In the genomic region with DNA sequence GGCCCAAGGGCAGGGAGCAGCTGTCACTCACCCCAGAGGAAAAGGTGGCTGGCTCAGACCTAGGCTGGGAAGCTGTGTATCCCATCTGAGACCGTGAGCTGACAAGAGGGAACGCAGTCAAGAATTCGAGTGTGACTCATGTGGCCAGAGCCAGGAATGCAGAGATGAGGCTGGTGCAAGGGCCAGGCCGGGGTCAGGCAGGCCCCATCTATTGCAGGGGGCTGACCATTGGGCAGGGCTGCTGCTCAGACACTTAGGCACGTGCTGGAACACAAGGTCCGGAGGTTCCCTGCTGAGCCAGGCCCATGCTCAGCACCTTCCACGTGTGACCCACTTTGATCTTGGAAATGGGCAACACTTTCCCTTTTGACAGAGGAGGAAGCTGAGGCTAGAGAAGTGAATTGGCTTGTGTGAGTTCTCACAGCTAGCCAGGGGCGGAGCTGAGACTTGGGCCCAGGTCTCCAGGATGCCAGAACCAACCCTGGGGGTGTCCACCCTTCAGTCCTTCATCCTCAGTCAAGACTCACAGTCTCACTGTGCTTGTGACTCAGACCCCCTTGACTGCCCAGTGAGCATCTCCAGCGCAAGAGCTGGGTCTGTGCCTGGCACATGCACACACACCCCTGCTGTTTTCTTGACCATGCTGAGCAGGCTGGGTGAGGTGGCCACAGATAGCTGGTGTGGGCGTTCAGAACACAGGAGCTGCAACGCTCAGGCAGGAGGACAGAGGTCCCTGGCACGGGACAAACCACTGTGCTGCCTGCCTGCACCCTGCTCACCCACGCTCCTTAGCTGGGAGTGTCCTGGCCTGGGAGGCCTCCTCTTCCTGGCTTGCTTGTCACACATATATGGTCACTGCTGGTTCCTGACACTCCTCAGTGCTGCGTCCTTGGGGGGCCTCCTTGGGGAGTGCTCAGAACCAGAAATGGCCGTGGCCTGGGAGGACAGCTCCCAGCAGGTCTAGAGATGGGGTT, we compare ENCODE assay signal across 8 cellular contexts. TPM values are rescaled to one million over a fixed set of nuclear protein-coding genes. Genes with fewer than 3 reads are reported as not detected.
A peak's percentile ranks its signal among the peaks of the same experiment; 100 is the strongest.
DNase-seq lines count a peak whose midpoint lies in the region; ATAC-seq and TF ChIP-seq lines count a peak whose summit lies in the region.

No MANE protein-coding gene starts in this region.

- no peak for TF ChIP-seq POLR2A in tibial nerve (IDR thresholded peaks at IDR 0.05)

- peak overlapping the region; percentile 89 for H3K27ac ChIP-seq in brain microvascular endothelial cell
- peak overlapping the region in 3 of 4 donors; percentile 14 to 82 (median 53) for H3K27ac ChIP-seq in tibial nerve

- POLR2A ChIA-PET in activated CD4-positive, alpha-beta memory T cell treated with anti-CD3 and anti-CD28 coated beads, Interleukin-2, amount 10 ng/mL, durations not matched to agents 7 days and 5 days (lab: Charles Lee) = interaction anchor here (1.0 to 2.5 kb wide), 3 partner anchors 12 to 56 kb away, joined by 3 to 12 read pairs (median 4); no protein-coding TSS in a partner anchor
- POLR2A ChIA-PET in activated CD4-positive, alpha-beta memory T cell treated with anti-CD3 and anti-CD28 coated beads for 36 hours (lab: Charles Lee) = no interaction called here

- ATAC-seq in GM18868 (IDR thresholded peaks at IDR 0.05; ENCODE audit: unreplicated experiment) = no peak

- no peak overlapping the region for H3K4me3 Mint-ChIP-seq in activated CD4-positive, alpha-beta memory T cell treated with anti-CD3 and anti-CD28 coated beads, Interleukin-2, amount 10 ng/mL, durations not matched to agents 7 days and 5 days
- no peak overlapping the region for H3K4me3 Mint-ChIP-seq in activated CD4-positive, alpha-beta memory T cell treated with anti-CD3 and anti-CD28 coated beads for 36 hours
- no peak overlapping the region for H3K4me3 Mint-ChIP-seq in activated T-helper 2 cell treated with anti-CD3 and anti-CD28 coated beads, Interferon-gamma antibody, Interleukin-2, Interleukin-4, amounts not matched to agents 10 μg/mL and 5 μg/mL and 100 μg/mL, durations not matched to agents 14 hours and 24 hours and 36 hours (ENCODE audit: low read depth)

- peak overlapping the region; percentile 26 for H3K27ac Mint-ChIP-seq in activated CD4-positive, alpha-beta memory T cell treated with anti-CD3 and anti-CD28 coated beads, Interleukin-2, amount 10 ng/mL, durations not matched to agents 7 days and 5 days
- no peak overlapping the region for H3K27ac Mint-ChIP-seq in activated CD4-positive, alpha-beta memory T cell treated with anti-CD3 and anti-CD28 coated beads for 36 hours
- no peak overlapping the region for H3K27ac Mint-ChIP-seq in activated T-helper 2 cell treated with anti-CD3 and anti-CD28 coated beads, Interferon-gamma antibody, Interleukin-2, Interleukin-4, amounts not matched to agents 10 μg/mL and 5 μg/mL and 100 μg/mL, durations not matched to agents 14 hours and 24 hours and 36 hours

- no peak for TF ChIP-seq CTCF in brain microvascular endothelial cell (IDR thresholded peaks at IDR 0.05; ENCODE audit: low read depth, low read length, missing control alignments)
- no peak for TF ChIP-seq CTCF in tibial nerve (IDR thresholded peaks at IDR 0.05)

- TF ChIP-seq EP300 in tibial nerve (IDR thresholded peaks at IDR 0.05) = no peak

- no peaks in the 10 kb centered on the region for H3K9me3 Mint-ChIP-seq in activated CD4-positive, alpha-beta memory T cell treated with anti-CD3 and anti-CD28 coated beads, Interleukin-2, amount 10 ng/mL, durations not matched to agents 7 days and 5 days
- no peaks in the 10 kb centered on the region for H3K9me3 Mint-ChIP-seq in activated CD4-positive, alpha-beta memory T cell treated with anti-CD3 and anti-CD28 coated beads for 36 hours
- H3K9me3 Mint-ChIP-seq in activated T-helper 2 cell treated with anti-CD3 and anti-CD28 coated beads, Interferon-gamma antibody, Interleukin-2, Interleukin-4, amounts not matched to agents 10 μg/mL and 5 μg/mL and 100 μg/mL, durations not matched to agents 14 hours and 24 hours and 36 hours = no peaks in the 10 kb centered on the region

- H3K36me3 ChIP-seq in brain microvascular endothelial cell (replicated peaks) = peaks cover 52% of the 10 kb centered on the region
- peaks cover 2 to 100% (median 57%) of the 10 kb centered on the region in 3 donors for H3K36me3 ChIP-seq in tibial nerve

- peaks cover 0 to 17% (median 7%) of the 10 kb centered on the region in 4 donors for H3K4me1 ChIP-seq in tibial nerve

- H3K4me1 Mint-ChIP-seq in activated CD4-positive, alpha-beta memory T cell treated with anti-CD3 and anti-CD28 coated beads, Interleukin-2, amount 10 ng/mL, durations not matched to agents 7 days and 5 days = peaks cover 37% of the 10 kb centered on the region
- H3K4me1 Mint-ChIP-seq in activated CD4-positive, alpha-beta memory T cell treated with anti-CD3 and anti-CD28 coated beads for 36 hours (ENCODE audit: low read depth) = peaks cover 18% of the 10 kb centered on the region
- H3K4me1 Mint-ChIP-seq in activated T-helper 2 cell treated with anti-CD3 and anti-CD28 coated beads, Interferon-gamma antibody, Interleukin-2, Interleukin-4, amounts not matched to agents 10 μg/mL and 5 μg/mL and 100 μg/mL, durations not matched to agents 14 hours and 24 hours and 36 hours (ENCODE audit: low read depth) = peaks cover 15% of the 10 kb centered on the region

- DNase-seq in activated CD4-positive, alpha-beta memory T cell treated with anti-CD3 and anti-CD28 coated beads, Interleukin-2, amount 10 ng/mL, durations not matched to agents 7 days and 5 days = no peak
- no peak for DNase-seq in activated CD4-positive, alpha-beta memory T cell treated with anti-CD3 and anti-CD28 coated beads for 36 hours
- DNase-seq in brain microvascular endothelial cell (peak; percentile 85), islet precursor cell (peak; percentile 81), tibial nerve (ENCODE audit: low spot score in 2 of 2) (no peak), NCI-H1105 treated with DMSO at 0.1 percent for 48 hours (lab: John Stamatoyannopoulos, UW) (no peak)
- no peak for DNase-seq in activated T-helper 2 cell treated with anti-CD3 and anti-CD28 coated beads, Interferon-gamma antibody, Interleukin-2, Interleukin-4, amounts not matched to agents 10 μg/mL and 5 μg/mL and 100 μg/mL, durations not matched to agents 14 hours and 24 hours and 36 hours (ENCODE audit: low spot score)

- H3K27me3 Mint-ChIP-seq in activated CD4-positive, alpha-beta memory T cell treated with anti-CD3 and anti-CD28 coated beads, Interleukin-2, amount 10 ng/mL, durations not matched to agents 7 days and 5 days = no peaks in the 10 kb centered on the region
- H3K27me3 Mint-ChIP-seq in activated CD4-positive, alpha-beta memory T cell treated with anti-CD3 and anti-CD28 coated beads for 36 hours = no peaks in the 10 kb centered on the region
- H3K27me3 Mint-ChIP-seq in activated T-helper 2 cell treated with anti-CD3 and anti-CD28 coated beads, Interferon-gamma antibody, Interleukin-2, Interleukin-4, amounts not matched to agents 10 μg/mL and 5 μg/mL and 100 μg/mL, durations not matched to agents 14 hours and 24 hours and 36 hours (ENCODE audit: low read depth) = no peaks in the 10 kb centered on the region

- peaks cover 55% of the 10 kb centered on the region for H3K36me3 Mint-ChIP-seq in activated CD4-positive, alpha-beta memory T cell treated with anti-CD3 and anti-CD28 coated beads, Interleukin-2, amount 10 ng/mL, durations not matched to agents 7 days and 5 days (ENCODE audit: low read depth)
- peaks cover 42% of the 10 kb centered on the region for H3K36me3 Mint-ChIP-seq in activated CD4-positive, alpha-beta memory T cell treated with anti-CD3 and anti-CD28 coated beads for 36 hours
- H3K36me3 Mint-ChIP-seq in activated T-helper 2 cell treated with anti-CD3 and anti-CD28 coated beads, Interferon-gamma antibody, Interleukin-2, Interleukin-4, amounts not matched to agents 10 μg/mL and 5 μg/mL and 100 μg/mL, durations not matched to agents 14 hours and 24 hours and 36 hours (ENCODE audit: low read depth) = peaks cover 86% of the 10 kb centered on the region

- no peak overlapping the region for H3K4me3 ChIP-seq in brain microvascular endothelial cell (ENCODE audit: low read depth, low read length)
- no peak overlapping the region for H3K4me3 ChIP-seq in tibial nerve

- CTCF ChIA-PET in activated CD4-positive, alpha-beta memory T cell treated with anti-CD3 and anti-CD28 coated beads, Interleukin-2, amount 10 ng/mL, durations not matched to agents 7 days and 5 days (lab: Charles Lee) = no interaction called here
- CTCF ChIA-PET in activated CD4-positive, alpha-beta memory T cell treated with anti-CD3 and anti-CD28 coated beads for 36 hours (lab: Charles Lee) = no interaction called here

- in situ Hi-C loops in brain microvascular endothelial cell (cut with HindIII; ENCODE audit: low pct_ligation_motif_present, low sequenced_read_pairs) = no loop called here

- H3K27me3 ChIP-seq in brain microvascular endothelial cell (replicated peaks) = no peaks in the 10 kb centered on the region
- no peaks in the 10 kb centered on the region for H3K27me3 ChIP-seq in tibial nerve

- intact Hi-C loops in activated CD4-positive, alpha-beta memory T cell treated with anti-CD3 and anti-CD28 coated beads for 36 hours (cut with micrococcal nuclease) = loop anchor here (10.0 kb wide), 1 partner anchor 165 kb away; no protein-coding TSS in a partner anchor
- intact Hi-C loops in activated T-helper 2 cell treated with anti-CD3 and anti-CD28 coated beads, Interferon-gamma antibody, Interleukin-2, Interleukin-4, amounts not matched to agents 10 μg/mL and 5 μg/mL and 100 μg/mL, durations not matched to agents 14 hours and 24 hours and 36 hours (cut with micrococcal nuclease) = loop anchor here (2.0 kb wide), 1 partner anchor 17 kb away; no protein-coding TSS in a partner anchor

- H3K9me3 ChIP-seq in tibial nerve = no peaks in the 10 kb centered on the region

- WGBS in tibial nerve, 2 donors = 71 to 77% methylated on average over 9 to 14 of the region's 15 CpGs

RNA-seq across cellular contexts. Expression of gene PPIF, which starts 47.6 kb away (rescaled TPM):
- 10 to 100 TPM; 80.7 to 88.4 TPM for total RNA-seq in activated CD4-positive, alpha-beta memory T cell treated with anti-CD3 and anti-CD28 coated beads, Interleukin-2, amount 10 ng/mL, durations not matched to agents 7 days and 5 days
- total RNA-seq in activated CD4-positive, alpha-beta memory T cell treated with anti-CD3 and anti-CD28 coated beads for 36 hours = 10 to 100 TPM; 87.2 to 94.0 TPM
- total RNA-seq in tibial nerve = 10 to 100 TPM; 16.6 to 36.0 (median 20.6) TPM
- 119 and 120 TPM in 2 replicates for total RNA-seq in activated T-helper 2 cell treated with anti-CD3 and anti-CD28 coated beads, Interferon-gamma antibody, Interleukin-2, Interleukin-4, amounts not matched to agents 10 μg/mL and 5 μg/mL and 100 μg/mL, durations not matched to agents 14 hours and 24 hours and 36 hours

Comparison
In these comparisons a context has a peak if more than half of its experiments do, and no peak if none do; other contexts are left out.
1. DNase-seq: peak in brain microvascular endothelial cell (single experiment) and islet precursor cell (single experiment); none in activated CD4-positive, alpha-beta memory T cell treated with anti-CD3 and anti-CD28 coated beads, Interleukin-2, amount 10 ng/mL, durations not matched to agents 7 days and 5 days (single experiment), activated CD4-positive, alpha-beta memory T cell treated with anti-CD3 and anti-CD28 coated beads for 36 hours (single experiment), tibial nerve (0 of 2), activated T-helper 2 cell treated with anti-CD3 and anti-CD28 coated beads, Interferon-gamma antibody, Interleukin-2, Interleukin-4, amounts not matched to agents 10 μg/mL and 5 μg/mL and 100 μg/mL, durations not matched to agents 14 hours and 24 hours and 36 hours (single experiment) and NCI-H1105 treated with DMSO at 0.1 percent for 48 hours (single experiment).